In the genomic region with DNA sequence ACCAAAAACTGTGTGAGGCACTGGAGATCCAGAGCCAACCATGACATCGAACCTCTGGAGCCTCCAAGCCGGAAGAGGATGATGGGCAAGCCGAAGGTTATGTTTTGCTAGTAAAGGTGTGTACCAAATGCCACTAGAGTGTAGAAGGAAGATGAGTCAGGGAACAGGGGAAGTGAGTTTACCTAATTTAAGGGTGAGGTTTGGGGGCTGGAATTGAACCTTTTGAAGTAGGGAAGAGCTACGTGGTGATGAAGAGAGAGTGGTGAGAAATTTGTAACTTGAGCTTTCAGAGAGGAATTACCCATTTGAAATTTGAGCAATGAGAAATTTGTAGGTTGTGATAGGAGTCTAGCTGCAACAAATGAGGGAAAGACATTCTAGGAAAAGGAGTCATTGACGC, we compare ENCODE assay signal across 14 cellular contexts.
A peak's percentile ranks its signal among the peaks of the same experiment; 100 is the strongest.
DNase-seq lines count a peak whose midpoint lies in the region; ATAC-seq and TF ChIP-seq lines count a peak whose summit lies in the region.
"Had no signal": no experiment of that assay in that cellular context is flagged by ENCODE, and none has a peak within 500 bp of the region (broad histone marks: within the 10 kb centered on the region; RNA-seq: fewer than 3 reads in every experiment).

No MANE protein-coding gene starts in this region.

- H3K4me1 Mint-ChIP-seq in activated T-cell treated with anti-CD3 and anti-CD28 coated beads, Interleukin-2, amount 50 U/mL, for 72 hours (ENCODE audit: low read depth): peaks cover 41% of the 10 kb centered on the region

- BruUV-seq in PC-3 (replicated peaks; lab: Mats Ljungman, UMichigan): no TSS peak

- intact Hi-C loops in PC-3 (cut with micrococcal nuclease): loop anchor here (1.0 to 5.0 kb wide), 3 partner anchors 72 to 219 kb away; a partner anchor contains a TSS

- peaks cover 20% of the 10 kb centered on the region for H3K4me1 ChIP-seq in PC-3 (ENCODE audit: insufficient read depth, low read length)
- peaks cover 15% of the 10 kb centered on the region for H3K4me1 ChIP-seq in MM.1S (ENCODE audit: low read length)

- no peaks in the 10 kb centered on the region for H3K36me3 Mint-ChIP-seq in activated T-cell treated with anti-CD3 and anti-CD28 coated beads, Interleukin-2, amount 50 U/mL, for 72 hours (ENCODE audit: insufficient read depth in 2 of 2)

- H3K9ac ChIP-seq in PC-3 (ENCODE audit: low read length) (no peak overlapping the region), MM.1S (ENCODE audit: low read length) (no peak overlapping the region)

- no peak overlapping the region for H3K4me3 Mint-ChIP-seq in activated T-cell treated with anti-CD3 and anti-CD28 coated beads, Interleukin-2, amount 50 U/mL, for 72 hours

- H3K27me3 Mint-ChIP-seq in activated T-cell treated with anti-CD3 and anti-CD28 coated beads, Interleukin-2, amount 50 U/mL, for 72 hours (ENCODE audit: low read depth): peaks cover 4% of the 10 kb centered on the region

- H3K27ac ChIP-seq in PC-3 (ENCODE audit: low read length) (peak overlapping the region; percentile 39; the same call in 1 of the 2 replicates), MM.1S (ENCODE audit: low read length) (no peak overlapping the region)
- H3K27ac ChIP-seq: 22Rv1, HL-60, SJSA1 had no signal

- H3K36me3 ChIP-seq in PC-3 (ENCODE audit: low read depth, low read length) (no peaks in the 10 kb centered on the region), MM.1S (replicated peaks; ENCODE audit: insufficient read depth, low read length) (no peaks in the 10 kb centered on the region)
- H3K36me3 ChIP-seq: SJSA1 had no signal

- H3K9me2 ChIP-seq in PC-3 (replicated peaks; ENCODE audit: low read length) (no peaks in the 10 kb centered on the region), MM.1S (replicated peaks; ENCODE audit: insufficient read depth, low read length) (no peaks in the 10 kb centered on the region)

- H3F3A ChIP-seq in PC-3 (ENCODE audit: low read length, unreplicated experiment) (no peaks in the 10 kb centered on the region), MM.1S (ENCODE audit: insufficient read depth, low read length) (peaks cover 4% of the 10 kb centered on the region; the same call in 1 of the 2 replicates)

- no peak overlapping the region for H3K27ac Mint-ChIP-seq in activated T-cell treated with anti-CD3 and anti-CD28 coated beads, Interleukin-2, amount 50 U/mL, for 72 hours

- CTCF ChIA-PET in PC-3 (lab: Charles Lee): interaction anchor here (0.6 to 1.7 kb wide), 4 partner anchors 94 to 393 kb away, joined by 3 to 9 read pairs (median 6); a partner anchor contains a TSS

- POLR2A ChIA-PET in PC-3 (lab: Charles Lee; ENCODE audit: unreplicated experiment): interaction anchor here (0.7 kb wide), 2 partner anchors 144 to 201 kb away, joined by 3 read pairs; no protein-coding TSS in a partner anchor

- peak; percentile 52 for DNase-seq in NCI-H2107 treated with DMSO at 0.1 percent for 48 hours (lab: John Stamatoyannopoulos, UW; ENCODE audit: unreplicated experiment)
- DNase-seq in NCI-H2107 (lab: John Stamatoyannopoulos, UW): no peak
- DNase-seq in activated T-cell treated with anti-CD3 and anti-CD28 coated beads, Interleukin-2, amount 50 U/mL, for 72 hours: no peak
- DNase-seq in activated T-cell treated with anti-CD3 and anti-CD28 coated beads, Interleukin-2, amount 50 U/mL, for 1 hour: no peak
- DNase-seq in PC-3: peak; percentile 69
- DNase-seq in epithelial cell of esophagus (ENCODE audit: low read depth): peak; percentile 37
- DNase-seq in MM.1S: no peak
- DNase-seq: HCEC 1CT, Karpas-422, Right ventricle myocardium superior had no signal

- H3K4me3 ChIP-seq in PC-3 (ENCODE audit: low read length) (no peak overlapping the region), epithelial cell of esophagus (ENCODE audit: low read length) (no peak overlapping the region), MM.1S (ENCODE audit: low read length) (no peak overlapping the region)
- H3K4me3 ChIP-seq: SJSA1 had no signal

- H3K9me3 ChIP-seq in PC-3 (ENCODE audit: low read length): no peaks in the 10 kb centered on the region
- H3K9me3 ChIP-seq in MM.1S (replicated peaks; ENCODE audit: insufficient read depth, low read length): no peaks in the 10 kb centered on the region
- H3K9me3 ChIP-seq: SJSA1 had no signal

- H2AFZ ChIP-seq in PC-3 (ENCODE audit: low read length): no peak overlapping the region
- H2AFZ ChIP-seq in MM.1S (ENCODE audit: low read length): no peak overlapping the region

- no peaks in the 10 kb centered on the region for H3K79me2 ChIP-seq in PC-3 (ENCODE audit: low read length)
- peaks cover 37% of the 10 kb centered on the region for H3K79me2 ChIP-seq in MM.1S (ENCODE audit: low read length)

- no peaks in the 10 kb centered on the region for H3K27me3 ChIP-seq in PC-3 (ENCODE audit: low read length)
- H3K27me3 ChIP-seq in MM.1S (replicated peaks; ENCODE audit: insufficient read depth, low read length): no peaks in the 10 kb centered on the region
- H3K27me3 ChIP-seq: SJSA1 had no signal

- H3K9me3 Mint-ChIP-seq in activated T-cell treated with anti-CD3 and anti-CD28 coated beads, Interleukin-2, amount 50 U/mL, for 72 hours: no peaks in the 10 kb centered on the region

- no peaks in the 10 kb centered on the region for H4K20me1 ChIP-seq in PC-3 (ENCODE audit: low read length)
- H4K20me1 ChIP-seq in MM.1S (ENCODE audit: insufficient read depth, low read length): no peaks in the 10 kb centered on the region

- H3K4me2 ChIP-seq in PC-3 (ENCODE audit: low read length) (no peak overlapping the region), MM.1S (ENCODE audit: low read depth, low read length) (no peak overlapping the region)

- peak; percentile 19 to 28 for ATAC-seq in activated T-cell treated with anti-CD3 and anti-CD28 coated beads, Interleukin-2, amount 50 U/mL, for 72 hours (replicated peaks in 1 of 2)
- ATAC-seq in PC-3 (peak; percentile 15), HG02798 (IDR thresholded peaks at IDR 0.05; ENCODE audit: poor library complexity, unreplicated experiment) (no peak)

- TF ChIP-seq CTCF in PC-3 (conservative IDR thresholded peaks at IDR 0.05; ENCODE audit: low read depth, low read length) (no peak), epithelial cell of esophagus (IDR thresholded peaks at IDR 0.05; ENCODE audit: insufficient read depth, low read depth, low read length, missing control alignments) (no peak), MM.1S (IDR thresholded peaks at IDR 0.05; ENCODE audit: low read length) (no peak)

Comparison
In these comparisons a context has a peak if more than half of its experiments do, and no peak if none do; other contexts are left out.
1. DNase-seq: peak in NCI-H2107 treated with DMSO at 0.1 percent for 48 hours (single experiment), PC-3 (single experiment) and epithelial cell of esophagus (single experiment); none in NCI-H2107 (single experiment), activated T-cell treated with anti-CD3 and anti-CD28 coated beads, Interleukin-2, amount 50 U/mL, for 72 hours (0 of 2), activated T-cell treated with anti-CD3 and anti-CD28 coated beads, Interleukin-2, amount 50 U/mL, for 1 hour (single experiment) and MM.1S (single experiment).